Comparison of ENCODE assay signal across 8 cellular contexts in the genomic region with DNA sequence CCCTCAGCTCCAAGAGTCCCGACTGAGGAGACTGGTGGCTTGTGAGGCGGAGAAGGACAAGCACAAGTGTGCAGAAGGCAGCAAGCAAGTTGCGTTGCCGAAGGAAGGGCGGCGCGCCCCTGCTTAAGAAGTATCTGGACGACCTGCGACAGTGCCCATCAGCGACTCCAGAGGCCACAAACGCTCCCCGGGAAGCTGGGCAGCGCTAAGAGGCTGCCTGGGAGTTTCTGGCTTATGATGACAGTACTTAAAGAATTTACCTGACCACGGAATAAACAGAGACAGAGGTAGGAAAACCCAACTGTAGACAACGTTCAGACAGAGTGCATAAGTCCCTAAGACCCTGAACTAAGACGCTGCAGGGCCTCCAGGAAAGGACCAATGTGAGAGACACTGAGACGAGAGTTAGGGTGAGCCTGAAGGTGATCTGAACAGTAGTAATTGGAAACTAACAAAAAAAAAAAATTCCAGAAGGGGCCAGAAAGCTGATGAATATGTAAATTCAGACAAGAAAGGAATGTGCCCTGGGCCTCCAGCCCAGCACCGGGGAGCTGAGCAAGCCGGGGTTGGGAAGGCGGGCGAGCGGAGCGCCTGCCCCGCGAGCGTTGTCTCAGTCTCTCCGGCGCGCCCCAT. TPM values are rescaled to one million over a fixed set of nuclear protein-coding genes. Genes with fewer than 3 reads are reported as not detected.
DNase-seq lines count a peak whose midpoint lies in the region; TF ChIP-seq lines count a peak whose summit lies in the region.

No MANE protein-coding gene starts in this region.

- H3K4me3 Mint-ChIP-seq in activated CD4-positive, alpha-beta T cell treated with anti-CD3 and anti-CD28 coated beads, Interleukin-2, amount 10 ng/mL, durations not matched to agents 24 days and 14 days: peak overlapping the region; percentile 96
- peak overlapping the region; percentile 93 for H3K4me3 Mint-ChIP-seq in activated naive CD8-positive, alpha-beta T cell

- DNase-seq in activated CD4-positive, alpha-beta T cell treated with anti-CD3 and anti-CD28 coated beads, Interleukin-2, amount 10 ng/mL, durations not matched to agents 24 days and 14 days: peak; percentile 71
- no peak for DNase-seq in activated CD4-positive, alpha-beta T cell treated with anti-CD3 and anti-CD28 coated beads, Interleukin-2, amount 50 U/mL, for 48 hours
- DNase-seq in HT-29 (ENCODE audit: low spot score) (peak; percentile 70), stomach (no peak), foreskin melanocyte (no peak), AML-193 (lab: John Stamatoyannopoulos, UW) (no peak)

- peaks cover 61% of the 10 kb centered on the region for H3K4me1 Mint-ChIP-seq in activated CD4-positive, alpha-beta T cell treated with anti-CD3 and anti-CD28 coated beads, Interleukin-2, amount 10 ng/mL, durations not matched to agents 24 days and 14 days
- peaks cover 61% of the 10 kb centered on the region for H3K4me1 Mint-ChIP-seq in activated naive CD8-positive, alpha-beta T cell (ENCODE audit: low read depth)

- no peaks in the 10 kb centered on the region for H3K36me3 ChIP-seq in iPS-20b (ENCODE audit: insufficient read depth, low read depth, low read length)
- H3K36me3 ChIP-seq in stomach: no peaks in the 10 kb centered on the region

- no peak for TF ChIP-seq EP300 in stomach (IDR thresholded peaks at IDR 0.05)

- H3K27me3 ChIP-seq in iPS-20b (ENCODE audit: insufficient read depth, low read length) (peaks cover 48% of the 10 kb centered on the region), stomach (no peaks in the 10 kb centered on the region)

- H3K27ac ChIP-seq in iPS-20b (ENCODE audit: low read length): no peak overlapping the region
- H3K27ac ChIP-seq in stomach: peak overlapping the region; percentile 85 to 93 (median 89)

- peak in 1 of 4 donors; percentile 15 for TF ChIP-seq POLR2A in stomach (IDR thresholded peaks at IDR 0.05)

- WGBS in stomach, 5 donors: 23 to 33% (median 27%) methylated on average over 25 to 29 of the region's 29 CpGs

- peak overlapping the region; percentile 73 for H3K4me3 ChIP-seq in iPS-20b (ENCODE audit: low read length)
- H3K4me3 ChIP-seq in stomach: peak overlapping the region; percentile 64 to 85 (median 74)

- no peaks in the 10 kb centered on the region for H3K9me3 Mint-ChIP-seq in activated CD4-positive, alpha-beta T cell treated with anti-CD3 and anti-CD28 coated beads, Interleukin-2, amount 10 ng/mL, durations not matched to agents 24 days and 14 days
- no peaks in the 10 kb centered on the region for H3K9me3 Mint-ChIP-seq in activated naive CD8-positive, alpha-beta T cell (ENCODE audit: low read depth)

- peaks cover 30% of the 10 kb centered on the region for H3K36me3 Mint-ChIP-seq in activated CD4-positive, alpha-beta T cell treated with anti-CD3 and anti-CD28 coated beads, Interleukin-2, amount 10 ng/mL, durations not matched to agents 24 days and 14 days (ENCODE audit: low read depth)
- peaks cover 5% of the 10 kb centered on the region for H3K36me3 Mint-ChIP-seq in activated naive CD8-positive, alpha-beta T cell

- peak overlapping the region; percentile 89 for H3K27ac Mint-ChIP-seq in activated CD4-positive, alpha-beta T cell treated with anti-CD3 and anti-CD28 coated beads, Interleukin-2, amount 10 ng/mL, durations not matched to agents 24 days and 14 days
- peak overlapping the region; percentile 70 for H3K27ac Mint-ChIP-seq in activated naive CD8-positive, alpha-beta T cell

- intact Hi-C loops in activated CD4-positive, alpha-beta T cell treated with anti-CD3 and anti-CD28 coated beads, Interleukin-2, amount 10 ng/mL, durations not matched to agents 24 days and 14 days (cut with micrococcal nuclease): loop anchor here (1.0 kb wide), 1 partner anchor 72 kb away; no protein-coding TSS in a partner anchor
- intact Hi-C loops in stomach (cut with DNase I; ENCODE audit: low total_unique reads): no loop called here

- peak overlapping the region; percentile 66; the same call in 1 of the 2 replicates for H3K9ac ChIP-seq in iPS-20b (ENCODE audit: low read depth, low read length)

- H3K4me1 ChIP-seq in iPS-20b (ENCODE audit: insufficient read depth, low read length) (peaks cover 16% of the 10 kb centered on the region), stomach (peaks cover 16 to 50% (median 28%) of the 10 kb centered on the region in 4 donors)

- no peak for TF ChIP-seq CTCF in stomach (IDR thresholded peaks at IDR 0.05)

- no peaks in the 10 kb centered on the region for H3K27me3 Mint-ChIP-seq in activated CD4-positive, alpha-beta T cell treated with anti-CD3 and anti-CD28 coated beads, Interleukin-2, amount 10 ng/mL, durations not matched to agents 24 days and 14 days
- no peaks in the 10 kb centered on the region for H3K27me3 Mint-ChIP-seq in activated naive CD8-positive, alpha-beta T cell

- H3K9me3 ChIP-seq in iPS-20b (ENCODE audit: insufficient read depth, low read depth, low read length) (no peaks in the 10 kb centered on the region), stomach (no peaks in the 10 kb centered on the region)

RNA-seq across cellular contexts. Expression of gene OSBPL3, which starts 1.0 kb away (rescaled TPM):
- 93.7 and 93.8 TPM in 2 replicates for total RNA-seq in activated CD4-positive, alpha-beta T cell treated with anti-CD3 and anti-CD28 coated beads, Interleukin-2, amount 10 ng/mL, durations not matched to agents 24 days and 14 days
- 8.3 and 13.7 TPM in 2 replicates for total RNA-seq in HT-29 (2014; rRNA removed; shearing (Covaris generic))
- total RNA-seq in stomach: 10 to 100 TPM in 4 of 5 donors, 1 to 10 TPM in 1; 7.2 to 25.0 (median 15.1) TPM
- polyA plus RNA-seq in stomach: 1 to 10 TPM; 2.0 to 8.1 (median 2.9) TPM

Comparison
In these comparisons a context has a peak if more than half of its experiments do, and no peak if none do; other contexts are left out.
1. DNase-seq: peak in activated CD4-positive, alpha-beta T cell treated with anti-CD3 and anti-CD28 coated beads, Interleukin-2, amount 10 ng/mL, durations not matched to agents 24 days and 14 days (single experiment) and HT-29 (single experiment); none in activated CD4-positive, alpha-beta T cell treated with anti-CD3 and anti-CD28 coated beads, Interleukin-2, amount 50 U/mL, for 48 hours (0 of 2), stomach (single experiment), foreskin melanocyte (single experiment) and AML-193 (0 of 2).